ENCODE assay signal across 1 cellular context in the genomic region with DNA sequence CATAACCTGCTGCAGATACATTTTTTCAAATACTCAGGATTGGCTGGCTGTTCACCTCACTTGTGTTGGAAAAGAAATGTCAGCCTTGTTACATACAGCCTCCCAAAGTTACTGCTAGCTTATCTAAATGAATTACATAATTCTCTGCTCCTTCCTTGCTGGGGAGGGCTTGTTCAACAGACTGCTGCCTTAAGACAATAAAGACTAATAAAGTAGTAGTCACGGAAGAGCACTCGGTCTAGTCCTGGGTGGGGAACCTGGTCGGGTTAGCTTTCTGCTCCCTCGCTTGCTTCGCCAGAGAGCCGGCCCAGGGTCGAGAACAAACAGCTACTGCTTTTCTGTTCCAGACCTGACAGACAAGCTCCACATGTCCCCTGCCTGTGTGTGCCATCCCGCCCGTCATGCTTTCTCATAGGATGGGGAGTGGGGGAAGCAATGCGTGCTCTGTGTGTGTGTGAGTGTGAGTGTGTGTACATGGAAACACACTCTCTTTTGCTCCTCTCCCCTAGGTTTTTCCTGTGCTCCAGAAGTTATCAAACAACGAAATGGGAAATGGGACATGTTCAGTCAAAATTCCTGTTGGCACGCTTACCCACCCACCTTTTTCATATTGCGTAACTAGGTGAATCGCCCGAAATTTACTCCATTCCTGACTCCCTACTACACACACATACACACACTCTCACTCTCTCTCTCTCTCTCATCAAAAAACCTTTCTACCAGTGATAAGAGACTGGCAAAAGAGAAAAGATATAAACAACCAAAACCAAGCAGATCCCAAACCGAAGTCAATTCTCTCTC.
TF ChIP-seq lines count a peak whose summit lies in the region.

No MANE protein-coding gene starts in this region.

TF ChIP-seq in SK-N-SH, 30 proteins besides CTCF, POLR2A, EP300 and RAD21 (continued from another document):
- TF ChIP-seq, protein P1, sequence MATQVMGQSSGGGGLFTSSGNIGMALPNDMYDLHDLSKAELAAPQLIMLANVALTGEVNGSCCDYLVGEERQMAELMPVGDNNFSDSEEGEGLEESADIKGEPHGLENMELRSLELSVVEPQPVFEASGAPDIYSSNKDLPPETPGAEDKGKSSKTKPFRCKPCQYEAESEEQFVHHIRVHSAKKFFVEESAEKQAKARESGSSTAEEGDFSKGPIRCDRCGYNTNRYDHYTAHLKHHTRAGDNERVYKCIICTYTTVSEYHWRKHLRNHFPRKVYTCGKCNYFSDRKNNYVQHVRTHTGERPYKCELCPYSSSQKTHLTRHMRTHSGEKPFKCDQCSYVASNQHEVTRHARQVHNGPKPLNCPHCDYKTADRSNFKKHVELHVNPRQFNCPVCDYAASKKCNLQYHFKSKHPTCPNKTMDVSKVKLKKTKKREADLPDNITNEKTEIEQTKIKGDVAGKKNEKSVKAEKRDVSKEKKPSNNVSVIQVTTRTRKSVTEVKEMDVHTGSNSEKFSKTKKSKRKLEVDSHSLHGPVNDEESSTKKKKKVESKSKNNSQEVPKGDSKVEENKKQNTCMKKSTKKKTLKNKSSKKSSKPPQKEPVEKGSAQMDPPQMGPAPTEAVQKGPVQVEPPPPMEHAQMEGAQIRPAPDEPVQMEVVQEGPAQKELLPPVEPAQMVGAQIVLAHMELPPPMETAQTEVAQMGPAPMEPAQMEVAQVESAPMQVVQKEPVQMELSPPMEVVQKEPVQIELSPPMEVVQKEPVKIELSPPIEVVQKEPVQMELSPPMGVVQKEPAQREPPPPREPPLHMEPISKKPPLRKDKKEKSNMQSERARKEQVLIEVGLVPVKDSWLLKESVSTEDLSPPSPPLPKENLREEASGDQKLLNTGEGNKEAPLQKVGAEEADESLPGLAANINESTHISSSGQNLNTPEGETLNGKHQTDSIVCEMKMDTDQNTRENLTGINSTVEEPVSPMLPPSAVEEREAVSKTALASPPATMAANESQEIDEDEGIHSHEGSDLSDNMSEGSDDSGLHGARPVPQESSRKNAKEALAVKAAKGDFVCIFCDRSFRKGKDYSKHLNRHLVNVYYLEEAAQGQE (IDR thresholded peaks at IDR 0.05; ENCODE audit: low read depth, low read length) = no peak
- no peak for TF ChIP-seq SIN3A (IDR thresholded peaks at IDR 0.05; ENCODE audit: borderline replicate concordance, low read depth, low read length)
TF ChIP-seq in SK-N-SH: peak in this region for 0.
